ENCODE assay signal across 6 cellular contexts in genomic region chr5:177300971-177301370, GRCh38. TPM values are rescaled to one million over a fixed set of nuclear protein-coding genes. Genes with fewer than 3 reads are reported as not detected.
A peak's percentile ranks its signal among the peaks of the same experiment; 100 is the strongest.
DNase-seq lines count a peak whose midpoint lies in the region; ATAC-seq and TF ChIP-seq lines count a peak whose summit lies in the region.

No MANE protein-coding gene starts in this region.

- ATAC-seq in T-helper 17 cell (no peak), HG03159 (IDR thresholded peaks at IDR 0.05; ENCODE audit: unreplicated experiment) (no peak), HG03025 (IDR thresholded peaks at IDR 0.05; ENCODE audit: low FRiP score, unreplicated experiment) (no peak)

- H3K27ac Mint-ChIP-seq in CD4-positive, alpha-beta memory T cell = peak overlapping the region; percentile 63 to 98 (median 90)
- H3K27ac Mint-ChIP-seq in T-helper 17 cell (peak overlapping the region; percentile 93), mesothelial cell of epicardium (peak overlapping the region; percentile 98)

- POLR2A ChIA-PET in CD4-positive, alpha-beta memory T cell (lab: Charles Lee; ENCODE audit: partially characterized antibody) = interaction anchor here (1.1 to 5.1 kb wide), 5 partner anchors 10 to 167 kb away, joined by 3 to 31 read pairs (median 4); partner anchors contain the start of genes MXD3 and NSD1

- no peak for TF ChIP-seq CTCF in mesothelial cell of epicardium (IDR thresholded peaks at IDR 0.05; ENCODE audit: unreplicated experiment)

- H3K27ac ChIP-seq in CD4-positive, alpha-beta memory T cell (ENCODE audit: low read depth, low read length) = peak overlapping the region; percentile 51

- peak overlapping the region in 7 of 8 donors; percentile 4 to 97 (median 75) for H3K4me3 Mint-ChIP-seq in CD4-positive, alpha-beta memory T cell
- H3K4me3 Mint-ChIP-seq in T-helper 17 cell = peak overlapping the region; percentile 77
- H3K4me3 Mint-ChIP-seq in mesothelial cell of epicardium = no peak overlapping the region

- peaks cover 2% of the 10 kb centered on the region for H3K36me3 ChIP-seq in CD4-positive, alpha-beta memory T cell (ENCODE audit: insufficient read depth, low read length)

- peaks cover 67% of the 10 kb centered on the region for H3K4me1 ChIP-seq in CD4-positive, alpha-beta memory T cell (ENCODE audit: insufficient read depth, low read length)

- no peaks in the 10 kb centered on the region for H3K9me3 ChIP-seq in CD4-positive, alpha-beta memory T cell (ENCODE audit: control insufficient read depth in 1 of 2, low read length in 2 of 2)
- no peaks in the 10 kb centered on the region for H3K9me3 ChIP-seq in T-helper 17 cell (ENCODE audit: control insufficient read depth, low read length, poor library complexity, severe bottlenecking)

- no peak overlapping the region for H3K4me3 ChIP-seq in CD4-positive, alpha-beta memory T cell (ENCODE audit: low read length in 2 of 2)

- peaks cover 15 to 35% of the 10 kb centered on the region in 2 donors for H3K36me3 Mint-ChIP-seq in CD4-positive, alpha-beta memory T cell
- H3K36me3 Mint-ChIP-seq in T-helper 17 cell (ENCODE audit: low read depth) = no peaks in the 10 kb centered on the region
- peaks cover 5% of the 10 kb centered on the region for H3K36me3 Mint-ChIP-seq in mesothelial cell of epicardium

- CTCF ChIA-PET in CD4-positive, alpha-beta memory T cell (lab: Charles Lee; ENCODE audit: partially characterized antibody) = interaction anchor here (0.8 to 4.8 kb wide), 9 partner anchors 9 to 201 kb away, joined by 3 to 16 read pairs (median 4); partner anchors contain the start of gene MXD3

- H3K4me1 Mint-ChIP-seq in CD4-positive, alpha-beta memory T cell = peaks cover 51 to 84% (median 70%) of the 10 kb centered on the region in 4 donors
- H3K4me1 Mint-ChIP-seq in T-helper 17 cell (peaks cover 49% of the 10 kb centered on the region), mesothelial cell of epicardium (peaks cover 45% of the 10 kb centered on the region)

- no peak for DNase-seq in CD4-positive, alpha-beta memory T cell
- DNase-seq in T-helper 17 cell (no peak), mesothelial cell of epicardium (ENCODE audit: low spot score in 2 of 2, unreplicated experiment in 2 of 2) (no peak), A172 (ENCODE audit: low spot score) (no peak)

- no peaks in the 10 kb centered on the region for H3K27me3 Mint-ChIP-seq in CD4-positive, alpha-beta memory T cell
- no peaks in the 10 kb centered on the region for H3K27me3 Mint-ChIP-seq in T-helper 17 cell
- H3K27me3 Mint-ChIP-seq in mesothelial cell of epicardium (ENCODE audit: low read depth) = no peaks in the 10 kb centered on the region

- intact Hi-C loops in CD4-positive, alpha-beta memory T cell (cut with micrococcal nuclease) = loop anchor here (5.0 kb wide), 2 partner anchors 61 to 169 kb away; partner anchors contain the start of gene NSD1

- no peaks in the 10 kb centered on the region for H3K27me3 ChIP-seq in CD4-positive, alpha-beta memory T cell (ENCODE audit: insufficient read depth, low read length)

- H3K9me3 Mint-ChIP-seq in CD4-positive, alpha-beta memory T cell = peaks cover 0 to 4% (median 0%) of the 10 kb centered on the region in 8 donors
- H3K9me3 Mint-ChIP-seq in mesothelial cell of epicardium = no peaks in the 10 kb centered on the region

RNA-seq across cellular contexts. Expression of gene RAB24, which starts 2.5 kb away (rescaled TPM):
- total RNA-seq in CD4-positive, alpha-beta memory T cell = 10 to 100 TPM; 19.8 to 20.5 TPM
- 10 to 100 TPM; 13.3 to 16.0 TPM for polyA plus RNA-seq in CD4-positive, alpha-beta memory T cell
- total RNA-seq in T-helper 17 cell (10 to 100 TPM in 1 of 2 donors, 1 to 10 TPM in 1; 8.8 to 17.6 TPM), mesothelial cell of epicardium (28.3 to 31.8 TPM (median 30.3 TPM) in 3 replicates)
- total RNA-seq in A172 (2014; rRNA removed; shearing (Covaris generic)) = 15.3 and 23.1 TPM in 2 replicates

RNA-seq across cellular contexts. Expression of gene PRELID1, which starts 2.6 kb away (rescaled TPM):
- 10 to 100 TPM; 70.9 to 72.1 TPM for total RNA-seq in CD4-positive, alpha-beta memory T cell
- 100 to 1,000 TPM; 209 to 229 TPM for polyA plus RNA-seq in CD4-positive, alpha-beta memory T cell
- total RNA-seq in T-helper 17 cell (10 to 100 TPM; 44.9 to 55.8 TPM), mesothelial cell of epicardium (80.5 to 89.8 TPM (median 81.2 TPM) in 3 replicates)
- 376 and 403 TPM in 2 replicates for total RNA-seq in A172 (2014; rRNA removed; shearing (Covaris generic))

RNA-seq across cellular contexts. Expression of gene MXD3, which starts 10.7 kb away (rescaled TPM):
- total RNA-seq in CD4-positive, alpha-beta memory T cell = 10 to 100 TPM; 17.3 TPM
- 1 to 10 TPM in 1 of 2 donors, under 1 TPM in 1; 0.28 to 1.2 TPM for polyA plus RNA-seq in CD4-positive, alpha-beta memory T cell
- total RNA-seq in T-helper 17 cell (10 to 100 TPM in 1 of 2 donors, 1 to 10 TPM in 1; 8.7 to 11.8 TPM), mesothelial cell of epicardium (18.4 to 19.8 TPM (median 19.2 TPM) in 3 replicates)
- 81.3 and 99.7 TPM in 2 replicates for total RNA-seq in A172 (2014; rRNA removed; shearing (Covaris generic))

RNA-seq across cellular contexts. Expression of gene LMAN2, which starts 50.5 kb away (rescaled TPM):
- total RNA-seq in CD4-positive, alpha-beta memory T cell = 100 to 1,000 TPM; 114 to 123 TPM
- 100 to 1,000 TPM; 223 to 322 TPM for polyA plus RNA-seq in CD4-positive, alpha-beta memory T cell
- total RNA-seq in T-helper 17 cell (10 to 100 TPM; 75.5 to 89.8 TPM), mesothelial cell of epicardium (85.4 to 87.2 TPM (median 87.0 TPM) in 3 replicates)
- 361 and 423 TPM in 2 replicates for total RNA-seq in A172 (2014; rRNA removed; shearing (Covaris generic))

RNA-seq across cellular contexts. Expression of gene RGS14, which starts 56.8 kb away (rescaled TPM):
- total RNA-seq in CD4-positive, alpha-beta memory T cell = 100 to 1,000 TPM; 167 to 168 TPM
- 10 to 100 TPM; 62.3 to 96.7 TPM for polyA plus RNA-seq in CD4-positive, alpha-beta memory T cell
- total RNA-seq in T-helper 17 cell (100 to 1,000 TPM in 1 of 2 donors, 10 to 100 TPM in 1; 76.7 to 110 TPM), mesothelial cell of epicardium (13.5 to 16.1 TPM (median 14.1 TPM) in 3 replicates)
- 28.2 and 36.5 TPM in 2 replicates for total RNA-seq in A172 (2014; rRNA removed; shearing (Covaris generic))
